14 cellular contexts compared by ENCODE assay signal in genomic region chr10:114513397-114513796, GRCh38.
DNase-seq lines count a peak whose midpoint lies in the region; ATAC-seq and TF ChIP-seq lines count a peak whose summit lies in the region.
"Had no signal": no experiment of that assay in that cellular context is flagged by ENCODE, and none has a peak within 500 bp of the region (broad histone marks: within the 10 kb centered on the region; RNA-seq: fewer than 3 reads in every experiment).

No MANE protein-coding gene starts in this region.

- WGBS in heart right ventricle, 2 donors: 64 to 66% methylated on average over 5 of the region's 5 CpGs
- 62 to 66% methylated on average over 5 of the region's 5 CpGs for WGBS in esophagus squamous epithelium, 2 donors
- WGBS in stomach, 5 donors: 37 to 62% (median 57%) methylated on average over 5 of the region's 5 CpGs

- no peaks in the 10 kb centered on the region for H3K9me3 ChIP-seq in heart right ventricle
- no peaks in the 10 kb centered on the region for H3K9me3 ChIP-seq in esophagus squamous epithelium
- H3K9me3 ChIP-seq in stomach: no peaks in the 10 kb centered on the region
- H3K9me3 ChIP-seq: suprapubic skin had no signal

- H3K27me3 ChIP-seq in heart right ventricle (no peaks in the 10 kb centered on the region), esophagus squamous epithelium (no peaks in the 10 kb centered on the region), stomach (no peaks in the 10 kb centered on the region)
- H3K27me3 ChIP-seq: cardiac muscle cell, suprapubic skin had no signal

- intact Hi-C loops in heart right ventricle (cut with DNase I) (no loop called here), left cardiac atrium (cut with DNase I) (no loop called here), esophagus squamous epithelium (cut with DNase I) (no loop called here), stomach (cut with DNase I; ENCODE audit: low total_unique reads) (no loop called here)

- H3K4me1 ChIP-seq in heart right ventricle (peaks cover 15 to 77% (median 62%) of the 10 kb centered on the region in 9 donors), esophagus squamous epithelium (peaks cover 8 to 77% (median 29%) of the 10 kb centered on the region in 3 donors), stomach (peaks cover 24 to 61% (median 41%) of the 10 kb centered on the region in 4 donors)

- H3K27ac ChIP-seq in heart right ventricle (peak overlapping the region in 6 of 10 donors; percentile 3 to 58 (median 22)), esophagus squamous epithelium (peak overlapping the region; percentile 1 to 97 (median 15)), stomach (peak overlapping the region in 4 of 5 donors; percentile 34 to 93 (median 56))
- H3K27ac ChIP-seq: cardiac muscle cell, suprapubic skin had no signal

- TF ChIP-seq CTCF in heart right ventricle (IDR thresholded peaks at IDR 0.05) (no peak), esophagus squamous epithelium (IDR thresholded peaks at IDR 0.05) (no peak), stomach (IDR thresholded peaks at IDR 0.05) (no peak)

- ATAC-seq in heart right ventricle (no peak), left cardiac atrium (no peak), HG03097 (IDR thresholded peaks at IDR 0.05; ENCODE audit: low FRiP score, unreplicated experiment) (no peak)

- TF ChIP-seq EP300 in stomach (IDR thresholded peaks at IDR 0.05): no peak

- H3K36me3 ChIP-seq in heart right ventricle (peaks cover 0 to 36% (median 0%) of the 10 kb centered on the region in 9 donors), esophagus squamous epithelium (peaks cover 0 to 33% (median 0%) of the 10 kb centered on the region in 3 donors), stomach (peaks cover 0 to 4% (median 0%) of the 10 kb centered on the region in 4 donors)
- H3K36me3 ChIP-seq: cardiac muscle cell, suprapubic skin had no signal

- no peak for TF ChIP-seq POLR2A in esophagus squamous epithelium (IDR thresholded peaks at IDR 0.05)
- no peak for TF ChIP-seq POLR2A in stomach (IDR thresholded peaks at IDR 0.05)

- no peak overlapping the region for H3K4me3 ChIP-seq in heart right ventricle
- H3K4me3 ChIP-seq in esophagus squamous epithelium: no peak overlapping the region
- no peak overlapping the region for H3K4me3 ChIP-seq in stomach
- H3K4me3 ChIP-seq: cardiac muscle cell, suprapubic skin had no signal

- DNase-seq in heart right ventricle (no peak), left cardiac atrium (no peak), NCI-H69 (lab: John Stamatoyannopoulos, UW) (peak; percentile 14), esophagus squamous epithelium (lab: John Stamatoyannopoulos, UW) (no peak), stomach (no peak), Ammon's horn (ENCODE audit: low spot score) (no peak), medulla oblongata (ENCODE audit: extremely low spot score) (no peak)
- DNase-seq: effector memory CD4-positive, alpha-beta T cell; NCI-H1694; NK-92 treated with Interleukin-12 subunit alpha and Interleukin-12 subunit beta, amount 100 ng/mL, for 24 hours; stimulated activated CD4-positive, alpha-beta T cell treated with anti-CD3 and anti-CD28 coated beads, Interleukin-2, amount 100 ng/mL, for 48 hours had no signal
